In genomic region chr17:32596206-32596605, GRCh38 we compare ENCODE assay signal across 13 cellular contexts.
A peak's percentile ranks its signal among the peaks of the same experiment; 100 is the strongest.
DNase-seq lines count a peak whose midpoint lies in the region; FAIRE-seq and TF ChIP-seq lines count a peak whose summit lies in the region.
"Had no signal": no experiment of that assay in that cellular context is flagged by ENCODE, and none has a peak within 500 bp of the region (broad histone marks: within the 10 kb centered on the region; RNA-seq: fewer than 3 reads in every experiment).

No MANE protein-coding gene starts in this region.

- peak; percentile 55 for FAIRE-seq in GM12891 (lab: Jason Lieb, UNC)
- FAIRE-seq: HTR-8/SVneo had no signal

- H3K27me3 Mint-ChIP-seq in activated T-helper 1 cell treated with anti-CD3 and anti-CD28 coated beads, Interleukin-12 subunit alpha, Interleukin-12 subunit beta, Interleukin-2, Interleukin-4 antibody, amounts not matched to agents 30 ng/mL and 10 ng/mL and 1 ng/mL, durations not matched to agents 14 hours and 24 hours and 36 hours (ENCODE audit: insufficient read depth), result peaks cover 3% of the 10 kb centered on the region
- H3K27me3 Mint-ChIP-seq: IgD-negative memory B cell had no signal

- no peak overlapping the region for H3K4me3 Mint-ChIP-seq in activated T-helper 1 cell treated with anti-CD3 and anti-CD28 coated beads, Interleukin-12 subunit alpha, Interleukin-12 subunit beta, Interleukin-2, Interleukin-4 antibody, amounts not matched to agents 30 ng/mL and 10 ng/mL and 1 ng/mL, durations not matched to agents 14 hours and 24 hours and 36 hours
- H3K4me3 Mint-ChIP-seq: IgD-negative memory B cell had no signal

- TF ChIP-seq POLR2A in GM12891 (IDR thresholded peaks at IDR 0.05; ENCODE audit: low read depth, low read length), result no peak

- H3K4me1 Mint-ChIP-seq in activated T-helper 1 cell treated with anti-CD3 and anti-CD28 coated beads, Interleukin-12 subunit alpha, Interleukin-12 subunit beta, Interleukin-2, Interleukin-4 antibody, amounts not matched to agents 30 ng/mL and 10 ng/mL and 1 ng/mL, durations not matched to agents 14 hours and 24 hours and 36 hours (ENCODE audit: low read depth), result peaks cover 19% of the 10 kb centered on the region

- H3K36me3 Mint-ChIP-seq in activated T-helper 1 cell treated with anti-CD3 and anti-CD28 coated beads, Interleukin-12 subunit alpha, Interleukin-12 subunit beta, Interleukin-2, Interleukin-4 antibody, amounts not matched to agents 30 ng/mL and 10 ng/mL and 1 ng/mL, durations not matched to agents 14 hours and 24 hours and 36 hours (ENCODE audit: low read depth), result no peaks in the 10 kb centered on the region

- intact Hi-C loops in activated T-helper 1 cell treated with anti-CD3 and anti-CD28 coated beads, Interleukin-12 subunit alpha, Interleukin-12 subunit beta, Interleukin-2, Interleukin-4 antibody, amounts not matched to agents 30 ng/mL and 10 ng/mL and 1 ng/mL, durations not matched to agents 14 hours and 24 hours and 36 hours (cut with micrococcal nuclease), result no loop called here

- no peak overlapping the region for H3K27ac Mint-ChIP-seq in activated T-helper 1 cell treated with anti-CD3 and anti-CD28 coated beads, Interleukin-12 subunit alpha, Interleukin-12 subunit beta, Interleukin-2, Interleukin-4 antibody, amounts not matched to agents 30 ng/mL and 10 ng/mL and 1 ng/mL, durations not matched to agents 14 hours and 24 hours and 36 hours
- H3K27ac Mint-ChIP-seq: IgD-negative memory B cell had no signal

- DNase-seq in GM12891 (ENCODE audit: insufficient read length, low spot score) (no peak), NCI-H69 (lab: John Stamatoyannopoulos, UW) (peak; percentile 31), cerebellum (ENCODE audit: low spot score) (peak; percentile 32), retina (peak; percentile 14), NCI-H2081 (lab: John Stamatoyannopoulos, UW) (no peak), DMS53 (lab: John Stamatoyannopoulos, UW) (no peak)
- DNase-seq in activated T-helper 1 cell treated with anti-CD3 and anti-CD28 coated beads, Interleukin-12 subunit alpha, Interleukin-12 subunit beta, Interleukin-2, Interleukin-4 antibody, amounts not matched to agents 30 ng/mL and 10 ng/mL and 1 ng/mL, durations not matched to agents 14 hours and 24 hours and 36 hours (ENCODE audit: low spot score), result no peak
- DNase-seq: HCEC 1CT, NCI-H1436, NCI-H2029, SHP77 treated with DMSO at 0.1 percent for 48 hours had no signal

- no peaks in the 10 kb centered on the region for H3K9me3 Mint-ChIP-seq in activated T-helper 1 cell treated with anti-CD3 and anti-CD28 coated beads, Interleukin-12 subunit alpha, Interleukin-12 subunit beta, Interleukin-2, Interleukin-4 antibody, amounts not matched to agents 30 ng/mL and 10 ng/mL and 1 ng/mL, durations not matched to agents 14 hours and 24 hours and 36 hours
- H3K9me3 Mint-ChIP-seq: IgD-negative memory B cell had no signal

TF ChIP-seq in GM12891, 5 proteins besides CTCF, POLR2A, EP300 and RAD21:
- TF ChIP-seq POLR2AphosphoS5 (IDR thresholded peaks at IDR 0.05; ENCODE audit: low read depth, low read length), result no peak

Comparison
In these comparisons a context has a peak if more than half of its experiments do, and no peak if none do; other contexts are left out.
1. DNase-seq: peak in NCI-H69 (single experiment), cerebellum (single experiment) and retina (single experiment); none in GM12891 (single experiment), activated T-helper 1 cell treated with anti-CD3 and anti-CD28 coated beads, Interleukin-12 subunit alpha, Interleukin-12 subunit beta, Interleukin-2, Interleukin-4 antibody, amounts not matched to agents 30 ng/mL and 10 ng/mL and 1 ng/mL, durations not matched to agents 14 hours and 24 hours and 36 hours (single experiment), NCI-H2081 (0 of 2) and DMS53 (single experiment).